Comparison of ENCODE assay signal across 25 cellular contexts in the genomic region with DNA sequence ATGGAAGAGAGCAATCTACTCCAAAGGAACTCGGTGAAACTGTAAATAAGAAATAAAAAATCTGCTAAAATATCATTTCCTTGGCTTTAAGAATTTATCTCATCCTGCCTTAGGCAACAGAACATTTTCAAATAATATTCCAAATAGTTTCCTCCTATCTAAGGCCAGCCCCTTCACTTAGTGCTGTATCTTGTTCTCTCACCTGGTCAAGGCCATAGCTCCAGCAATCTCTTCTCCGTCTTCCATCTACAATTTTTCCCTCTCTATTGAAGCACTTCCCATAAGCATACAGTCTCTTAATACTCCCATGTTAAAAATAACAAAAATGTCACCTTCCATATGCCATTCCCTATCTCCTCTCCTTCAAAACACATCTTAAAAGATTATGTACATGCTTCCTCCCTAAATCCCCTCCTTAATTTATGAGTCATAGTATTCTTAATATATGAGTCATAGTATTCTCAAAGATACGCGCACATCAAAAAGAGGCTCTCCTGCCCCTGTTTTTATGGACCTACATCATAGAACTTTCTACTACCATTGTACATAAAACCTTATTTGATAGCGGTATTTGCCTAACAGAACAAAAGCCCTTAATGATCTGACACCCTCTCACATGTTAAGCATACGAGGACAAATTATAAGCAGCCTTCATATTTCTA.
DNase-seq lines count a peak whose midpoint lies in the region; ATAC-seq and TF ChIP-seq lines count a peak whose summit lies in the region.
"Had no signal": no experiment of that assay in that cellular context is flagged by ENCODE, and none has a peak within 500 bp of the region (broad histone marks: within the 10 kb centered on the region; RNA-seq: fewer than 3 reads in every experiment).

No MANE protein-coding gene starts in this region.

- H3K9me3 ChIP-seq in SK-N-SH, result no peaks in the 10 kb centered on the region
- H3K9me3 ChIP-seq: left ventricle myocardium inferior, spleen had no signal

- no peaks in the 10 kb centered on the region for H3K36me3 Mint-ChIP-seq in stimulated activated naive B cell treated with anti-CD40 and anti-IgM and Interleukin-4, amounts not matched to agents 10 μg/mL and 1 μg/mL and 100 μg/mL, for 72 hours
- H3K36me3 Mint-ChIP-seq: CD4-positive, CD25-positive, alpha-beta regulatory T cell; type B pancreatic cell had no signal

- H3K4me1 ChIP-seq in SK-N-SH (ENCODE audit: control insufficient read depth in 1 of 2, insufficient read depth in 2 of 2, low read depth in 1 of 2, low read length in 1 of 2), result no peaks in the 10 kb centered on the region; a peak in 1 of 4 replicates
- H3K4me1 ChIP-seq: left ventricle myocardium inferior, parathyroid adenoma, spleen had no signal

- no peak overlapping the region for H3K27ac Mint-ChIP-seq in stimulated activated naive B cell treated with anti-CD40 and anti-IgM and Interleukin-4, amounts not matched to agents 10 μg/mL and 1 μg/mL and 100 μg/mL, for 72 hours
- H3K27ac Mint-ChIP-seq: activated naive CD4-positive, alpha-beta T cell treated with anti-CD3 and anti-CD28 coated beads for 36 hours; CD4-positive, CD25-positive, alpha-beta regulatory T cell; GM23338; type B pancreatic cell had no signal

- H3K79me2 ChIP-seq in SK-N-SH (ENCODE audit: insufficient read depth), result no peaks in the 10 kb centered on the region
- H3K79me2 ChIP-seq: parathyroid adenoma had no signal

- no peak for TF ChIP-seq RAD21 in SK-N-SH (IDR thresholded peaks at IDR 0.05; ENCODE audit: low read length)

- no peaks in the 10 kb centered on the region for H3F3A ChIP-seq in SK-N-SH (replicated peaks; ENCODE audit: insufficient read depth)

- H3K9ac ChIP-seq in SK-N-SH, result no peak overlapping the region
- H3K9ac ChIP-seq: parathyroid adenoma had no signal

- TF ChIP-seq EP300 in SK-N-SH (IDR thresholded peaks at IDR 0.05; ENCODE audit: borderline replicate concordance in 1 of 2, low read depth in 1 of 2, low read length in 1 of 2), result no peak

- H4K20me1 ChIP-seq in SK-N-SH (ENCODE audit: insufficient read depth), result no peaks in the 10 kb centered on the region

- TF ChIP-seq CTCF in SK-N-SH (IDR thresholded peaks at IDR 0.05) (no peak), fibroblast of villous mesenchyme (IDR thresholded peaks at IDR 0.05; ENCODE audit: insufficient read depth, low read depth, low read length) (no peak)

- no peak overlapping the region for H3K4me2 ChIP-seq in SK-N-SH
- H3K4me2 ChIP-seq: GM23338 had no signal

- H3K27ac ChIP-seq in SK-N-SH (ENCODE audit: low read depth in 2 of 2, low read length in 1 of 2), result no peak overlapping the region
- H3K27ac ChIP-seq: 22Rv1, HL-60, left ventricle myocardium inferior, parathyroid adenoma, spleen had no signal

- 36% methylated on average over 6 of the region's 6 CpGs for WGBS in SK-N-SH (ENCODE audit: low lambda C conversion rate)

- H2AFZ ChIP-seq in SK-N-SH (ENCODE audit: low read depth), result no peak overlapping the region
- H2AFZ ChIP-seq: GM23338, parathyroid adenoma had no signal

- H3K9me2 ChIP-seq in SK-N-SH, result no peaks in the 10 kb centered on the region

- H3K27me3 Mint-ChIP-seq in stimulated activated naive B cell treated with anti-CD40 and anti-IgM and Interleukin-4, amounts not matched to agents 10 μg/mL and 1 μg/mL and 100 μg/mL, for 72 hours, result no peaks in the 10 kb centered on the region
- H3K27me3 Mint-ChIP-seq: brain; CD4-positive, CD25-positive, alpha-beta regulatory T cell; type B pancreatic cell had no signal

- H3K9me3 Mint-ChIP-seq in stimulated activated naive B cell treated with anti-CD40 and anti-IgM and Interleukin-4, amounts not matched to agents 10 μg/mL and 1 μg/mL and 100 μg/mL, for 72 hours, result peaks cover 0 to 2% of the 10 kb centered on the region in 2 donors
- H3K9me3 Mint-ChIP-seq: activated naive CD4-positive, alpha-beta T cell treated with anti-CD3 and anti-CD28 coated beads for 36 hours; GM23338; type B pancreatic cell had no signal

- POLR2A ChIA-PET in SK-N-SH (lab: Yijun Ruan, JAX), result no interaction called here

- H3K4me3 ChIP-seq in SK-N-SH (ENCODE audit: low read depth in 2 of 2, low read length in 1 of 2), result no peak overlapping the region
- H3K4me3 ChIP-seq in fibroblast of villous mesenchyme (ENCODE audit: low read depth, low read length), result no peak overlapping the region
- H3K4me3 ChIP-seq: GM23338, left ventricle myocardium inferior, spleen had no signal

- H3K4me3 Mint-ChIP-seq in stimulated activated naive B cell treated with anti-CD40 and anti-IgM and Interleukin-4, amounts not matched to agents 10 μg/mL and 1 μg/mL and 100 μg/mL, for 72 hours, result no peak overlapping the region
- H3K4me3 Mint-ChIP-seq: activated naive CD4-positive, alpha-beta T cell treated with anti-CD3 and anti-CD28 coated beads for 36 hours; brain; CD4-positive, CD25-positive, alpha-beta regulatory T cell; GM23338; type B pancreatic cell had no signal

- CTCF ChIA-PET in SK-N-SH (lab: Yijun Ruan, JAX), result no interaction called here

- H3K36me3 ChIP-seq in SK-N-SH (replicated peaks in 1 of 2; ENCODE audit: control insufficient read depth in 1 of 2, insufficient read depth in 2 of 2, low read length in 1 of 2), result no peaks in the 10 kb centered on the region
- H3K36me3 ChIP-seq: left ventricle myocardium inferior, spleen had no signal

- DNase-seq in SK-N-SH, result no peak
- peak; percentile 76 for DNase-seq in SW480 (ENCODE audit: low spot score)
- peak; percentile 44 for DNase-seq in fibroblast of villous mesenchyme (ENCODE audit: low read depth)
- peak; percentile 10 for DNase-seq in smooth muscle cell of the brain vasculature (ENCODE audit: low read depth, low spot score)
- DNase-seq in stimulated activated naive CD4-positive, alpha-beta T cell (lab: John Stamatoyannopoulos, UW), result no peak
- no peak for DNase-seq in NCI-H2107 (lab: John Stamatoyannopoulos, UW)
- DNase-seq in stimulated activated naive B cell treated with anti-CD40 and anti-IgM and Interleukin-4, amounts not matched to agents 10 μg/mL and 1 μg/mL and 100 μg/mL, for 72 hours, result no peak
- DNase-seq: activated CD4-positive, alpha-beta T cell treated with anti-CD3 and anti-CD28 coated beads, Interleukin-2, amount 50 U/mL, for 1 hour; activated naive CD4-positive, alpha-beta T cell treated with anti-CD3 and anti-CD28 coated beads for 36 hours; activated T-cell treated with anti-CD3 and anti-CD28 coated beads for 4 hours; CD4-positive, CD25-positive, alpha-beta regulatory T cell; effector CD4-positive, alpha-beta T cell; EL; left ventricle myocardium inferior; NCI-H1930; NCI-H524 treated with DMSO at 0.1 percent for 48 hours; spleen; stimulated activated naive CD4-positive, alpha-beta T cell treated with Interleukin-2 at 50 U/mL for 16 hours had no signal

- H3K4me1 Mint-ChIP-seq in stimulated activated naive B cell treated with anti-CD40 and anti-IgM and Interleukin-4, amounts not matched to agents 10 μg/mL and 1 μg/mL and 100 μg/mL, for 72 hours, result no peaks in the 10 kb centered on the region
- H3K4me1 Mint-ChIP-seq: CD4-positive, CD25-positive, alpha-beta regulatory T cell had no signal

- ATAC-seq in SK-N-SH treated with all-trans-retinoic acid at 6 μM for 48 hours, result no peak
- no peak for ATAC-seq in stimulated activated naive B cell treated with anti-CD40 and anti-IgM and Interleukin-4, amounts not matched to agents 10 μg/mL and 1 μg/mL and 100 μg/mL, for 72 hours (replicated peaks)
- ATAC-seq: GM23338 had no signal

- H3K27me3 ChIP-seq in SK-N-SH (ENCODE audit: insufficient read depth), result no peaks in the 10 kb centered on the region
- H3K27me3 ChIP-seq: spleen had no signal

TF ChIP-seq in SK-N-SH, 30 proteins besides CTCF, POLR2A, EP300 and RAD21 (continues in another document):
- TF ChIP-seq, protein P1, sequence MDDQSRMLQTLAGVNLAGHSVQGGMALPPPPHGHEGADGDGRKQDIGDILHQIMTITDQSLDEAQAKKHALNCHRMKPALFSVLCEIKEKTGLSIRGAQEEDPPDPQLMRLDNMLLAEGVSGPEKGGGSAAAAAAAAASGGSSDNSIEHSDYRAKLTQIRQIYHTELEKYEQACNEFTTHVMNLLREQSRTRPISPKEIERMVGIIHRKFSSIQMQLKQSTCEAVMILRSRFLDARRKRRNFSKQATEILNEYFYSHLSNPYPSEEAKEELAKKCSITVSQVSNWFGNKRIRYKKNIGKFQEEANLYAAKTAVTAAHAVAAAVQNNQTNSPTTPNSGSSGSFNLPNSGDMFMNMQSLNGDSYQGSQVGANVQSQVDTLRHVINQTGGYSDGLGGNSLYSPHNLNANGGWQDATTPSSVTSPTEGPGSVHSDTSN (IDR thresholded peaks at IDR 0.05), result no peak
- no peak for TF ChIP-seq NRF1 (IDR thresholded peaks at IDR 0.05; ENCODE audit: low read depth, low read length)
- no peak for TF ChIP-seq FOXJ3 (CRISPR knock-in tag; IDR thresholded peaks at IDR 0.05)
- TF ChIP-seq TEAD4 (IDR thresholded peaks at IDR 0.05; ENCODE audit: borderline replicate concordance, insufficient read depth), result no peak
- TF ChIP-seq FOSL2 (IDR thresholded peaks at IDR 0.05; ENCODE audit: borderline replicate concordance, low read depth), result peak; percentile 63; the same call in 1 of the 2 replicates
- peak; percentile 44 for TF ChIP-seq JUND (IDR thresholded peaks at IDR 0.05)
- TF ChIP-seq FOXM1 (IDR thresholded peaks at IDR 0.05; ENCODE audit: low read depth), result no peak

TF ChIP-seq in SK-N-SH treated with all-trans-retinoic acid at 6 μM for 48 hours, 23 proteins besides CTCF, POLR2A, EP300 and RAD21 (continues in another document):
- TF ChIP-seq ZNF8 (CRISPR knock-in tag; IDR thresholded peaks at IDR 0.05) (no peak), ESRRG (CRISPR knock-in tag; IDR thresholded peaks at IDR 0.05) (no peak), SNAI2 (CRISPR knock-in tag; IDR thresholded peaks at IDR 0.05) (no peak), OSR1 (CRISPR knock-in tag; IDR thresholded peaks at IDR 0.05) (no peak), TCF4 (CRISPR knock-in tag; IDR thresholded peaks at IDR 0.05; ENCODE audit: borderline replicate concordance) (no peak), BACH2 (CRISPR knock-in tag; IDR thresholded peaks at IDR 0.05; ENCODE audit: borderline replicate concordance) (no peak), ISL1 (CRISPR knock-in tag; IDR thresholded peaks at IDR 0.05) (no peak)
- TF ChIP-seq, protein P2, sequence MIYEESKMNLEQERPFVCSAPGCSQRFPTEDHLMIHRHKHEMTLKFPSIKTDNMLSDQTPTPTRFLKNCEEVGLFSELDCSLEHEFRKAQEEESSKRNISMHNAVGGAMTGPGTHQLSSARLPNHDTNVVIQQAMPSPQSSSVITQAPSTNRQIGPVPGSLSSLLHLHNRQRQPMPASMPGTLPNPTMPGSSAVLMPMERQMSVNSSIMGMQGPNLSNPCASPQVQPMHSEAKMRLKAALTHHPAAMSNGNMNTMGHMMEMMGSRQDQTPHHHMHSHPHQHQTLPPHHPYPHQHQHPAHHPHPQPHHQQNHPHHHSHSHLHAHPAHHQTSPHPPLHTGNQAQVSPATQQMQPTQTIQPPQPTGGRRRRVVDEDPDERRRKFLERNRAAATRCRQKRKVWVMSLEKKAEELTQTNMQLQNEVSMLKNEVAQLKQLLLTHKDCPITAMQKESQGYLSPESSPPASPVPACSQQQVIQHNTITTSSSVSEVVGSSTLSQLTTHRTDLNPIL (CRISPR knock-in tag; IDR thresholded peaks at IDR 0.05; ENCODE audit: low read depth), result no peak

Comparison
In these comparisons a context has a peak if more than half of its experiments do, and no peak if none do; other contexts are left out.
1. DNase-seq: peak in SW480 (single experiment), fibroblast of villous mesenchyme (single experiment) and smooth muscle cell of the brain vasculature (single experiment); none in SK-N-SH (single experiment), stimulated activated naive CD4-positive, alpha-beta T cell (0 of 6), NCI-H2107 (single experiment) and stimulated activated naive B cell treated with anti-CD40 and anti-IgM and Interleukin-4, amounts not matched to agents 10 μg/mL and 1 μg/mL and 100 μg/mL, for 72 hours (single experiment).